ENCODE assay signal across 8 cellular contexts in the genomic region with DNA sequence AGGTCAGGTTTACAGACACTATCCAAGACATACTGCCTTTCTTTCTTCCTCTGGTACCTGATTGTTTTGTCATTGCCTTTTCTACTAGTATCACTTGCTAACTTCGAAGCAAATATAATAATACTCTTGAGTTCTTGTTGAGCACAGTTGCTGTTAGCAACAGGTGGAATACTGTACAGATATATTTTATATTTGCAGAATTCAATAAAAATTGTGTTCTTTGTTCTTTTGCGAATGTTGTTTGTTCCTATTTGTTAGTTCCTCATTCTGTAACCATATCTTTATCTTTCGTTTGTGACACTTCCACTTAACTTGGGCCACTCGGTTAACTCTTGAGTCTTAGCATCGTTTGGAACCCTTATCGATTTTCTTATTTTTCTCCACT. TPM values are rescaled to one million over a fixed set of nuclear protein-coding genes. Genes with fewer than 3 reads are reported as not detected.
DNase-seq lines count a peak whose midpoint lies in the region; ATAC-seq, FAIRE-seq and TF ChIP-seq lines count a peak whose summit lies in the region.

No MANE protein-coding gene starts in this region.

- H3K4me1 ChIP-seq in HepG2 (ENCODE audit: insufficient read depth, low read length) (peaks cover 17% of the 10 kb centered on the region), upper lobe of right lung (peaks cover 18% of the 10 kb centered on the region)

- peak overlapping the region; percentile 80 for H3K9ac ChIP-seq in HepG2 (ENCODE audit: insufficient read depth, low read depth, low read length)

- intact Hi-C loops in activated T-helper 1 cell treated with anti-CD3 and anti-CD28 coated beads, Interleukin-12 subunit alpha, Interleukin-12 subunit beta, Interleukin-2, Interleukin-4 antibody, amounts not matched to agents 30 ng/mL and 10 ng/mL and 1 ng/mL, durations not matched to agents 14 hours and 24 hours and 36 hours (cut with micrococcal nuclease): loop anchor here (5.0 kb wide), 1 partner anchor 1817 kb away; no protein-coding TSS in a partner anchor
- intact Hi-C loops in HepG2 (cut with micrococcal nuclease; ENCODE audit: unreplicated experiment) (no loop called here), upper lobe of right lung (cut with DNase I) (no loop called here)

- TF ChIP-seq RAD21 in HepG2 (CRISPR knock-in tag; IDR thresholded peaks at IDR 0.05): no peak

- H3K4me1 Mint-ChIP-seq in activated T-helper 1 cell treated with anti-CD3 and anti-CD28 coated beads, Interleukin-12 subunit alpha, Interleukin-12 subunit beta, Interleukin-2, Interleukin-4 antibody, amounts not matched to agents 30 ng/mL and 10 ng/mL and 1 ng/mL, durations not matched to agents 14 hours and 24 hours and 36 hours (ENCODE audit: low read depth): peaks cover 33% of the 10 kb centered on the region

- FAIRE-seq in HepG2 (lab: Jason Lieb, UNC): no peak

- TF ChIP-seq CTCF in 22Rv1 (IDR thresholded peaks at IDR 0.05) (no peak), HepG2 (CRISPR knock-in tag; IDR thresholded peaks at IDR 0.05) (no peak), upper lobe of right lung (IDR thresholded peaks at IDR 0.05) (no peak)

- H3K4me3 ChIP-seq in H7 (ENCODE audit: insufficient read depth, low read depth, low read length) (peak overlapping the region; percentile 75), HepG2 (replicated peaks in 1 of 3; ENCODE audit: insufficient read depth in 1 of 3, low read depth in 2 of 3, low read length in 3 of 3) (peak overlapping the region; percentile 78 to 91 (median 80)), upper lobe of right lung (peak overlapping the region; percentile 76)

- H3K9me3 ChIP-seq in HepG2 (ENCODE audit: low read length): no peaks in the 10 kb centered on the region
- H3K9me3 ChIP-seq in upper lobe of right lung: no peaks in the 10 kb centered on the region

- H3K9me3 Mint-ChIP-seq in activated T-helper 1 cell treated with anti-CD3 and anti-CD28 coated beads, Interleukin-12 subunit alpha, Interleukin-12 subunit beta, Interleukin-2, Interleukin-4 antibody, amounts not matched to agents 30 ng/mL and 10 ng/mL and 1 ng/mL, durations not matched to agents 14 hours and 24 hours and 36 hours: no peaks in the 10 kb centered on the region

- H3K27me3 Mint-ChIP-seq in activated T-helper 1 cell treated with anti-CD3 and anti-CD28 coated beads, Interleukin-12 subunit alpha, Interleukin-12 subunit beta, Interleukin-2, Interleukin-4 antibody, amounts not matched to agents 30 ng/mL and 10 ng/mL and 1 ng/mL, durations not matched to agents 14 hours and 24 hours and 36 hours (ENCODE audit: insufficient read depth): peaks cover 6% of the 10 kb centered on the region

- peak overlapping the region; percentile 77 for H3K4me2 ChIP-seq in HepG2 (ENCODE audit: low read depth, low read length)

- H3K27ac ChIP-seq in 22Rv1 (peak overlapping the region; percentile 74), HepG2 (ENCODE audit: extremely low read length, insufficient read depth, low read length) (no peak overlapping the region), upper lobe of right lung (peak overlapping the region; percentile 80)

- in situ Hi-C loops in HepG2 (cut with HindIII; ENCODE audit: extremely low pct_ligation_motif_present, low pct_unique_long_range_greater_than_20kb): no loop called here

- POLR2A ChIA-PET in HepG2 (lab: Yijun Ruan, JAX): no interaction called here

- 2% methylated on average over 6 of the region's 6 CpGs for WGBS in HepG2 (ENCODE audit: low lambda C conversion rate)

- H3K27me3 ChIP-seq in H7 (ENCODE audit: control insufficient read depth, insufficient read depth, low read length) (peaks cover 4% of the 10 kb centered on the region; the same call in 1 of the 2 replicates), HepG2 (ENCODE audit: control insufficient read depth in 1 of 2, insufficient read depth in 2 of 2, low read length in 2 of 2) (no peaks in the 10 kb centered on the region; a peak in 1 of 5 replicates), upper lobe of right lung (peaks cover 5% of the 10 kb centered on the region)

- TF ChIP-seq EP300 in HepG2 (IDR thresholded peaks at IDR 0.05; ENCODE audit: low read depth in 2 of 2, low read length in 2 of 2) (no peak), HepG2 (CRISPR knock-in tag; IDR thresholded peaks at IDR 0.05; ENCODE audit: borderline replicate concordance) (no peak)

- H3K27ac Mint-ChIP-seq in activated T-helper 1 cell treated with anti-CD3 and anti-CD28 coated beads, Interleukin-12 subunit alpha, Interleukin-12 subunit beta, Interleukin-2, Interleukin-4 antibody, amounts not matched to agents 30 ng/mL and 10 ng/mL and 1 ng/mL, durations not matched to agents 14 hours and 24 hours and 36 hours: peak overlapping the region; percentile 90

- H4K20me1 ChIP-seq in HepG2 (ENCODE audit: insufficient read depth, low read length): no peaks in the 10 kb centered on the region

- peak overlapping the region; percentile 99 for H3K4me3 Mint-ChIP-seq in activated T-helper 1 cell treated with anti-CD3 and anti-CD28 coated beads, Interleukin-12 subunit alpha, Interleukin-12 subunit beta, Interleukin-2, Interleukin-4 antibody, amounts not matched to agents 30 ng/mL and 10 ng/mL and 1 ng/mL, durations not matched to agents 14 hours and 24 hours and 36 hours

- CTCF ChIA-PET in HepG2 (lab: Yijun Ruan, JAX; ENCODE audit: low intra/inter-chr PET ratio, low total read pairs): no interaction called here

- H3K36me3 ChIP-seq in H7 (replicated peaks; ENCODE audit: control insufficient read depth, insufficient read depth, low read length) (no peaks in the 10 kb centered on the region; the same call in 1 of the 2 replicates), HepG2 (replicated peaks in 1 of 2; ENCODE audit: control insufficient read depth in 1 of 2, insufficient read depth in 2 of 2, low read length in 2 of 2) (peaks cover 0 to 5% of the 10 kb centered on the region in 2 experiments; a peak in 1 of 5 replicates), upper lobe of right lung (peaks cover 12% of the 10 kb centered on the region)

- peaks cover 9% of the 10 kb centered on the region for H3K79me2 ChIP-seq in HepG2 (ENCODE audit: insufficient read depth, low read length)

- peak overlapping the region; percentile 97 for H2AFZ ChIP-seq in HepG2 (ENCODE audit: low read length)

- no TSS peak for BruUV-seq in HepG2 (replicated peaks; lab: Mats Ljungman, UMichigan)

- TF ChIP-seq POLR2A in HepG2 (IDR thresholded peaks at IDR 0.05; ENCODE audit: insufficient read depth in 1 of 2, low read depth in 2 of 2, low read length in 2 of 2): no peak

- peaks cover 17% of the 10 kb centered on the region for H3K36me3 Mint-ChIP-seq in activated T-helper 1 cell treated with anti-CD3 and anti-CD28 coated beads, Interleukin-12 subunit alpha, Interleukin-12 subunit beta, Interleukin-2, Interleukin-4 antibody, amounts not matched to agents 30 ng/mL and 10 ng/mL and 1 ng/mL, durations not matched to agents 14 hours and 24 hours and 36 hours (ENCODE audit: low read depth)

- ATAC-seq in HepG2 (no peak), upper lobe of right lung (no peak), HG02981 (IDR thresholded peaks at IDR 0.05; ENCODE audit: unreplicated experiment) (no peak)

- DNase-seq in H7 (no peak), HepG2 (ENCODE audit: low spot score) (no peak), upper lobe of right lung (no peak), putamen (ENCODE audit: low spot score) (no peak), HuH-7 (ENCODE audit: low spot score) (no peak)
- no peak for DNase-seq in activated T-helper 1 cell treated with anti-CD3 and anti-CD28 coated beads, Interleukin-12 subunit alpha, Interleukin-12 subunit beta, Interleukin-2, Interleukin-4 antibody, amounts not matched to agents 30 ng/mL and 10 ng/mL and 1 ng/mL, durations not matched to agents 14 hours and 24 hours and 36 hours (ENCODE audit: low spot score)

RNA-seq across cellular contexts. Expression of a gene that starts 0.8 kb away (rescaled TPM):
- total RNA-seq in H7 (2014; rRNA removed; shearing (Covaris generic)): 12.2 and 12.7 TPM in 2 replicates
- total RNA-seq in activated T-helper 1 cell treated with anti-CD3 and anti-CD28 coated beads, Interleukin-12 subunit alpha, Interleukin-12 subunit beta, Interleukin-2, Interleukin-4 antibody, amounts not matched to agents 30 ng/mL and 10 ng/mL and 1 ng/mL, durations not matched to agents 14 hours and 24 hours and 36 hours: 24.5 and 25.3 TPM in 2 replicates
- total RNA-seq in HepG2 (2016; rRNA removed; fragmentation: Illumina TruSeq; extraction: Trizol) (26.1 and 37.7 TPM in 2 replicates), upper lobe of right lung (24.4 TPM)
- total RNA-seq in HepG2 (2016; cell fraction: cytosol; rRNA removed; fragmentation: Illumina TruSeq; extraction: Trizol; ENCODE audit: low read depth): 11.7 and 12.3 TPM in 2 replicates
- 24.4 and 42.6 TPM in 2 replicates for total RNA-seq in HepG2 (2016; cell fraction: insoluble cytoplasmic fraction; rRNA removed; fragmentation: Illumina TruSeq; extraction: Trizol)
- total RNA-seq in HepG2 (2016; cell fraction: membrane; rRNA removed; fragmentation: Illumina TruSeq; extraction: Trizol): 39.7 and 40.4 TPM in 2 replicates
- total RNA-seq in HepG2 (2016; cell fraction: nucleus; rRNA removed; fragmentation: Illumina TruSeq; extraction: Trizol): 15.5 and 17.1 TPM in 2 replicates
- 2.8 and 5.3 TPM in 2 replicates for polyA plus RNA-seq in HepG2 (2011; rRNA removed)
- 1.2 and 1.7 TPM in 2 replicates for polyA plus RNA-seq in HepG2 (2011; cell fraction: cytosol; rRNA removed)
- polyA plus RNA-seq in HepG2 (2011; cell fraction: nucleus; rRNA removed): 0.66 and 0.99 TPM in 2 replicates
- polyA plus RNA-seq in HepG2 (2012): 5.0 and 5.5 TPM in 2 replicates
- 15.2 and 17.6 TPM in 2 replicates for polyA plus RNA-seq in HepG2 (2016; cell fraction: cytosol; fragmentation: Illumina TruSeq; extraction: Trizol; ENCODE audit: low read depth)
- 27.8 and 32.3 TPM in 2 replicates for polyA plus RNA-seq in HepG2 (2016; cell fraction: insoluble cytoplasmic fraction; fragmentation: Illumina TruSeq; extraction: Trizol; ENCODE audit: low read depth)
- 24.9 and 25.9 TPM in 2 replicates for polyA plus RNA-seq in HepG2 (2016; cell fraction: membrane; fragmentation: Illumina TruSeq; extraction: Trizol; ENCODE audit: low read depth)
- 9.3 and 11.2 TPM in 2 replicates for polyA plus RNA-seq in HepG2 (2016; cell fraction: nucleus; fragmentation: Illumina TruSeq; extraction: Trizol; ENCODE audit: insufficient read depth, low read depth)
- 0.96 and 2.3 TPM in 2 replicates for polyA minus RNA-seq in HepG2 (2011; rRNA and poly(A)+ RNA removed; ENCODE audit: low replicate concordance)
- 1.2 and 3.7 TPM in 2 replicates for polyA minus RNA-seq in HepG2 (2011; cell fraction: cytosol; rRNA and poly(A)+ RNA removed)
- 8.0 and 11.4 TPM in 2 replicates for polyA minus RNA-seq in HepG2 (2011; cell fraction: nucleus; rRNA and poly(A)+ RNA removed)

RNA-seq across cellular contexts. Expression of a gene that starts 7.2 kb away (rescaled TPM):
- total RNA-seq in H7 (2014; rRNA removed; shearing (Covaris generic)): 0.33 and 0.90 TPM in 2 replicates
- not detected in 2 replicates for total RNA-seq in activated T-helper 1 cell treated with anti-CD3 and anti-CD28 coated beads, Interleukin-12 subunit alpha, Interleukin-12 subunit beta, Interleukin-2, Interleukin-4 antibody, amounts not matched to agents 30 ng/mL and 10 ng/mL and 1 ng/mL, durations not matched to agents 14 hours and 24 hours and 36 hours
- total RNA-seq in HepG2 (2016; rRNA removed; fragmentation: Illumina TruSeq; extraction: Trizol) (not detected in 2 replicates), upper lobe of right lung (not detected)
- total RNA-seq in HepG2 (2016; cell fraction: cytosol; rRNA removed; fragmentation: Illumina TruSeq; extraction: Trizol; ENCODE audit: low read depth): not detected in 2 replicates
- total RNA-seq in HepG2 (2016; cell fraction: insoluble cytoplasmic fraction; rRNA removed; fragmentation: Illumina TruSeq; extraction: Trizol): not detected in 2 replicates
- not detected in 2 replicates for total RNA-seq in HepG2 (2016; cell fraction: membrane; rRNA removed; fragmentation: Illumina TruSeq; extraction: Trizol)
- total RNA-seq in HepG2 (2016; cell fraction: nucleus; rRNA removed; fragmentation: Illumina TruSeq; extraction: Trizol): not detected in 2 replicates
- polyA plus RNA-seq in HepG2 (2011; rRNA removed): not detected in 2 replicates
- polyA plus RNA-seq in HepG2 (2011; cell fraction: cytosol; rRNA removed): not detected in 2 replicates
- polyA plus RNA-seq in HepG2 (2011; cell fraction: nucleus; rRNA removed): not detected in 2 replicates
- polyA plus RNA-seq in HepG2 (2012): not detected in 2 replicates
- not detected in 2 replicates for polyA plus RNA-seq in HepG2 (2016; cell fraction: cytosol; fragmentation: Illumina TruSeq; extraction: Trizol; ENCODE audit: low read depth)
- not detected in 2 replicates for polyA plus RNA-seq in HepG2 (2016; cell fraction: insoluble cytoplasmic fraction; fragmentation: Illumina TruSeq; extraction: Trizol; ENCODE audit: low read depth)
- not detected in 2 replicates for polyA plus RNA-seq in HepG2 (2016; cell fraction: membrane; fragmentation: Illumina TruSeq; extraction: Trizol; ENCODE audit: low read depth)
- not detected in 2 replicates for polyA plus RNA-seq in HepG2 (2016; cell fraction: nucleus; fragmentation: Illumina TruSeq; extraction: Trizol; ENCODE audit: insufficient read depth, low read depth)
- polyA minus RNA-seq in HepG2 (2011; rRNA and poly(A)+ RNA removed; ENCODE audit: low replicate concordance): not detected in 2 replicates
- polyA minus RNA-seq in HepG2 (2011; cell fraction: cytosol; rRNA and poly(A)+ RNA removed): not detected in 2 replicates
- not detected in 2 replicates for polyA minus RNA-seq in HepG2 (2011; cell fraction: nucleus; rRNA and poly(A)+ RNA removed)
